8 cellular contexts compared by ENCODE assay signal in genomic region chr19:48513289-48514122, GRCh38. TPM values are rescaled to one million over a fixed set of nuclear protein-coding genes. Genes with fewer than 3 reads are reported as not detected.
DNase-seq lines count a peak whose midpoint lies in the region; ATAC-seq, FAIRE-seq and TF ChIP-seq lines count a peak whose summit lies in the region.

No MANE protein-coding gene starts in this region.

- intact Hi-C loops in heart left ventricle (cut with DNase I) (loop anchor here in 3 of 10 donors (5.0 kb wide), 1 partner anchor 69 kb away; no protein-coding TSS in a partner anchor), pancreas (cut with DNase I) (no loop called here)

- H3K9me3 ChIP-seq in MG63 (no peaks in the 10 kb centered on the region), heart left ventricle (no peaks in the 10 kb centered on the region), pancreas (no peaks in the 10 kb centered on the region)

- no peaks in the 10 kb centered on the region for H3K36me3 Mint-ChIP-seq in activated naive CD4-positive, alpha-beta T cell treated with anti-CD3 and anti-CD28 coated beads, Interleukin-2, amount 50 U/mL, for 24 hours

- TF ChIP-seq CTCF in heart left ventricle (IDR thresholded peaks at IDR 0.05) = no peak
- TF ChIP-seq CTCF in pancreas (IDR thresholded peaks at IDR 0.05) = no peak

- WGBS in heart left ventricle, 4 donors = 2 to 6% (median 3%) methylated on average over 27 to 54 of the region's 54 CpGs
- 3% methylated on average over 54 of the region's 54 CpGs for WGBS in pancreas, 2 donors
- 3% methylated on average over 54 of the region's 54 CpGs for WGBS in urinary bladder

- H3K27me3 Mint-ChIP-seq in activated naive CD4-positive, alpha-beta T cell treated with anti-CD3 and anti-CD28 coated beads, Interleukin-2, amount 50 U/mL, for 24 hours = no peaks in the 10 kb centered on the region

- ATAC-seq in heart left ventricle = peak; percentile 55 to 85 (median 82)
- peak; percentile 86 to 94 (median 90) for ATAC-seq in pancreas
- no peak for ATAC-seq in HG03196 (IDR thresholded peaks at IDR 0.05; ENCODE audit: unreplicated experiment)

- FAIRE-seq in pancreas (lab: Jason Lieb, UNC) = no peak

- TF ChIP-seq POLR2A in GM15510 (IDR thresholded peaks at IDR 0.05; ENCODE audit: borderline replicate concordance, extremely low read depth, insufficient read length) (peak; percentile 28), heart left ventricle (IDR thresholded peaks at IDR 0.05) (no peak)

- peak; percentile 72 for DNase-seq in MG63
- DNase-seq in SK-MEL-5 (ENCODE audit: low read depth, low spot score) = peak; percentile 86
- peak in 4 of 5 donors; percentile 54 to 73 (median 68) for DNase-seq in heart left ventricle
- peak; percentile 71 to 86 (median 74) for DNase-seq in pancreas

- H3K4me3 ChIP-seq in MG63 (peak overlapping the region; percentile 49), heart left ventricle (peak overlapping the region; percentile 37 to 80 (median 62)), pancreas (peak overlapping the region; percentile 35 to 76 (median 56)), urinary bladder (ENCODE audit: low read depth, low read length) (peak overlapping the region; percentile 55)

- no peaks in the 10 kb centered on the region for H3K9me3 Mint-ChIP-seq in activated naive CD4-positive, alpha-beta T cell treated with anti-CD3 and anti-CD28 coated beads, Interleukin-2, amount 50 U/mL, for 24 hours

- H3K27me3 ChIP-seq in MG63 (peaks cover 11% of the 10 kb centered on the region), heart left ventricle (peaks cover 0 to 42% (median 29%) of the 10 kb centered on the region in 9 donors), pancreas (no peaks in the 10 kb centered on the region)

- in situ Hi-C loops in SK-MEL-5 (cut with HindIII; ENCODE audit: low pct_unique_long_range_greater_than_20kb, low sequenced_read_pairs) = no loop called here

- H3K27ac Mint-ChIP-seq in activated naive CD4-positive, alpha-beta T cell treated with anti-CD3 and anti-CD28 coated beads, Interleukin-2, amount 50 U/mL, for 24 hours = peak overlapping the region; percentile 3

- peak overlapping the region in 5 of 12 donors; percentile 30 to 55 (median 46) for H3K27ac ChIP-seq in heart left ventricle
- H3K27ac ChIP-seq in pancreas = no peak overlapping the region
- no peak overlapping the region for H3K27ac ChIP-seq in urinary bladder (ENCODE audit: low read depth)

- H3K4me1 ChIP-seq in heart left ventricle = peaks cover 0 to 26% (median 3%) of the 10 kb centered on the region in 12 donors
- H3K4me1 ChIP-seq in pancreas = no peaks in the 10 kb centered on the region
- no peaks in the 10 kb centered on the region for H3K4me1 ChIP-seq in urinary bladder (ENCODE audit: insufficient read depth)

- H3K36me3 ChIP-seq in MG63 (no peaks in the 10 kb centered on the region), heart left ventricle (no peaks in the 10 kb centered on the region), pancreas (no peaks in the 10 kb centered on the region), urinary bladder (ENCODE audit: insufficient read depth) (no peaks in the 10 kb centered on the region)

- no peak overlapping the region for H3K4me3 Mint-ChIP-seq in activated naive CD4-positive, alpha-beta T cell treated with anti-CD3 and anti-CD28 coated beads, Interleukin-2, amount 50 U/mL, for 24 hours

- H3K4me1 Mint-ChIP-seq in activated naive CD4-positive, alpha-beta T cell treated with anti-CD3 and anti-CD28 coated beads, Interleukin-2, amount 50 U/mL, for 24 hours = peaks cover 13% of the 10 kb centered on the region

RNA-seq across cellular contexts. Expression of gene LMTK3, which starts 1.9 kb away (rescaled TPM):
- total RNA-seq in MG63 (2014; rRNA removed; shearing (Covaris generic); ENCODE audit: low replicate concordance) = not detected in 2 replicates
- total RNA-seq in SK-MEL-5 (2014; rRNA removed; shearing (Covaris generic)) = not detected in 2 replicates
- 0.10 TPM in 1 of 2 replicates, not detected in the other for polyA plus RNA-seq in SK-MEL-5 (2015; cell fraction: cytosol; rRNA removed)
- not detected in 2 replicates for polyA plus RNA-seq in SK-MEL-5 (2015; cell fraction: nucleus; rRNA removed)
- total RNA-seq in heart left ventricle (1 to 10 TPM in 6 of 9 donors, under 1 TPM in 3; 0.50 to 1.9 (median 1.4) TPM), pancreas (1 to 10 TPM; 2.3 to 4.1 (median 2.8) TPM), urinary bladder (0.42 TPM)
- polyA plus RNA-seq in heart left ventricle (under 1 TPM; 0.19 to 0.99 TPM), pancreas (1 to 10 TPM; 4.1 to 7.7 TPM), urinary bladder (0.72 TPM)

RNA-seq across cellular contexts. Expression of gene SULT2B1, which starts 38.5 kb away (rescaled TPM):
- total RNA-seq in MG63 (2014; rRNA removed; shearing (Covaris generic); ENCODE audit: low replicate concordance) = 0.49 TPM in 1 of 2 replicates, not detected in the other
- 0.27 and 0.34 TPM in 2 replicates for total RNA-seq in SK-MEL-5 (2014; rRNA removed; shearing (Covaris generic))
- 0.08 TPM in 1 of 2 replicates, not detected in the other for polyA plus RNA-seq in SK-MEL-5 (2015; cell fraction: cytosol; rRNA removed)
- not detected in 2 replicates for polyA plus RNA-seq in SK-MEL-5 (2015; cell fraction: nucleus; rRNA removed)
- total RNA-seq in heart left ventricle (under 1 TPM in 1 of 9 donors, not detected in 8; 0.45 TPM), pancreas (under 1 TPM in 5 of 6 donors, not detected in 1; 0.32 to 0.64 (median 0.60) TPM), urinary bladder (0.42 TPM)
- polyA plus RNA-seq in heart left ventricle (under 1 TPM in 1 of 2 donors, not detected in 1; 0.19 TPM), pancreas (1 to 10 TPM; 1.3 to 1.7 TPM), urinary bladder (0.30 TPM)

RNA-seq across cellular contexts. Expression of gene CYTH2, which starts 44.3 kb away (rescaled TPM):
- total RNA-seq in MG63 (2014; rRNA removed; shearing (Covaris generic); ENCODE audit: low replicate concordance) = 84.7 and 163 TPM in 2 replicates
- total RNA-seq in SK-MEL-5 (2014; rRNA removed; shearing (Covaris generic)) = 39.5 and 41.0 TPM in 2 replicates
- 47.9 and 56.4 TPM in 2 replicates for polyA plus RNA-seq in SK-MEL-5 (2015; cell fraction: cytosol; rRNA removed)
- 46.7 and 66.7 TPM in 2 replicates for polyA plus RNA-seq in SK-MEL-5 (2015; cell fraction: nucleus; rRNA removed)
- 10 to 100 TPM; 12.3 to 47.3 (median 31.0) TPM for total RNA-seq in heart left ventricle
- polyA plus RNA-seq in heart left ventricle = 10 to 100 TPM; 21.0 to 55.3 TPM
- 10 to 100 TPM; 25.4 to 39.2 (median 29.1) TPM for total RNA-seq in pancreas
- polyA plus RNA-seq in pancreas = 10 to 100 TPM; 51.7 to 54.2 TPM
- 30.6 TPM for total RNA-seq in urinary bladder
- polyA plus RNA-seq in urinary bladder = 51.9 TPM

RNA-seq across cellular contexts. Expression of gene KCNJ14, which starts 58.1 kb away (rescaled TPM):
- total RNA-seq in MG63 (2014; rRNA removed; shearing (Covaris generic); ENCODE audit: low replicate concordance) = 0.22 and 0.43 TPM in 2 replicates
- 0.58 and 0.64 TPM in 2 replicates for total RNA-seq in SK-MEL-5 (2014; rRNA removed; shearing (Covaris generic))
- 1.2 and 1.3 TPM in 2 replicates for polyA plus RNA-seq in SK-MEL-5 (2015; cell fraction: cytosol; rRNA removed)
- polyA plus RNA-seq in SK-MEL-5 (2015; cell fraction: nucleus; rRNA removed) = 3.0 and 4.2 TPM in 2 replicates
- total RNA-seq in heart left ventricle (1 to 10 TPM in 1 of 9 donors, under 1 TPM in 8; 0.20 to 2.0 (median 0.40) TPM), pancreas (under 1 TPM; 0.20 to 0.56 (median 0.37) TPM), urinary bladder (0.42 TPM)
- polyA plus RNA-seq in heart left ventricle (under 1 TPM; 0.23 to 0.83 TPM), pancreas (under 1 TPM; 0.49 to 0.59 TPM), urinary bladder (0.33 TPM)
